19 cellular contexts compared by ENCODE assay signal in the genomic region with DNA sequence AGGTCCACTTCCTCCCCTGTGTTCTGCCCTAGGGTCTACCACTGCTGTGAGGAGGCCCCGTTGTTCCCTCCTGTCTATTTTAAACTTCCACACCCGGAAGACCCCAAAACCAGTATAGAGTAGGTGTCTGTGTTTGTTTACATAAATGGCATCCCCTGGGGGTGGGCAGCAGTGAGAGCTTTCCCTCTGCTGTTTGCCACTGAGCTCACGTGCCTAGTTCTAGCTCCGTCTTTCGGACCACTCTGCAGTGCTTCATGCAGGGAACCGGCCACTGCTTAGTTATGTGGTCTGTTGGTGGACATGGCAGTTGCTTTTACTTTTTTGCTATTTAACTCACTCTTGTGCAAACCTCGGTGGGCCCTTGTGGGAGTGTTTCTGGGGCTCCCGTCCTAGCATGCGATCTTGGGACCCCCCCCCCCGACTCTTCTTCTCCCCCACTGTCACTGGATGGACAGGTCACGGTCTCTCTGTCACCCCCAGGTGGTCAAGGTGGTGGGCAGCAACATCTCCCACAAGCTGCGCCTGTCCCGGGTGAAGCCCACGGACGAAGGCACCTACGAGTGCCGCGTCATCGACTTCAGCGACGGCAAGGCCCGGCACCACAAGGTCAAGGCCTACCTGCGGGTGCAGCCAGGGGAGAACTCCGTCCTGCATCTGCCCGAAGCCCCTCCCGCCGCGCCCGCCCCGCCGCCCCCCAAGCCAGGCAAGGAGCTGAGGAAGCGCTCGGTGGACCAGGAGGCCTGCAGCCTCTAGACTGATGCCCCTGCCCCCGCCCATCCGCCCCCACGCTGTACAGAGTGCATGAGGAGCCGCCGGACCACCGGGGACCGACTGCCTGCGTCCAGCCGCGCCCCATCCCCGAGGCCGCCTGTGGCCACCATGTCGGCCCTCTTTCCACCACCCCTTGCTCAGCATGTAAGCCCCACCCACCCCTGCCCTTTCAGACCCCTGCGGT. TPM values are rescaled to one million over a fixed set of nuclear protein-coding genes. Genes with fewer than 3 reads are reported as not detected.
DNase-seq lines count a peak whose midpoint lies in the region; ATAC-seq, FAIRE-seq and TF ChIP-seq lines count a peak whose summit lies in the region.
"Had no signal": no experiment of that assay in that cellular context is flagged by ENCODE, and none has a peak within 500 bp of the region (broad histone marks: within the 10 kb centered on the region; RNA-seq: fewer than 3 reads in every experiment).

No MANE protein-coding gene starts in this region.

- POLR2A ChIA-PET in AG04449 (lab: Yijun Ruan, JAX), result no interaction called here

- ATAC-seq in GM19023 (IDR thresholded peaks at IDR 0.05; ENCODE audit: unreplicated experiment), result no peak
- ATAC-seq: activated CD8-positive, alpha-beta T cell treated with anti-CD3 and anti-CD28 coated beads, Interleukin-2, amount 10 ng/mL, durations not matched to agents 7 days and 5 days; pancreas had no signal

- H3K27ac ChIP-seq in neural progenitor cell (no peak overlapping the region), ascending aorta (no peak overlapping the region)
- H3K27ac ChIP-seq: BLaER1 treated with 17β-estradiol and CSF1 and Interleukin-3, amounts not matched to agents 10 nM and 100 nM; KMS-11; left ventricle myocardium inferior; pancreas; skin epidermis had no signal

- in situ Hi-C loops in ACHN (cut with HindIII; ENCODE audit: low pct_ligation_motif_present, low pct_unique_long_range_greater_than_20kb, low sequenced_read_pairs), result no loop called here

- peaks cover 15% of the 10 kb centered on the region for H3K9me3 Mint-ChIP-seq in neural progenitor cell

- no peak overlapping the region for H3K9ac ChIP-seq in neural progenitor cell
- H3K9ac ChIP-seq: BLaER1 treated with 17β-estradiol and CSF1 and Interleukin-3, amounts not matched to agents 10 nM and 100 nM; KMS-11 had no signal

- H4K20me1 ChIP-seq in neural progenitor cell (ENCODE audit: low read depth), result no peaks in the 10 kb centered on the region
- H4K20me1 ChIP-seq: BLaER1 treated with 17β-estradiol and CSF1 and Interleukin-3, amounts not matched to agents 10 nM and 100 nM had no signal

- H2AFZ ChIP-seq in neural progenitor cell (replicated peaks), result no peak overlapping the region

- no peaks in the 10 kb centered on the region for H3K79me2 ChIP-seq in neural progenitor cell (ENCODE audit: low read depth)

- H3K27me3 ChIP-seq in neural progenitor cell (no peaks in the 10 kb centered on the region), ascending aorta (no peaks in the 10 kb centered on the region)
- H3K27me3 ChIP-seq: BLaER1 treated with 17β-estradiol and CSF1 and Interleukin-3, amounts not matched to agents 10 nM and 100 nM; pancreas had no signal

- CTCF ChIA-PET in AG04449 (lab: Yijun Ruan, JAX), result no interaction called here

- H3K4me3 ChIP-seq in AG04449 (ENCODE audit: low read depth, low read length), result no peak overlapping the region
- no peak overlapping the region for H3K4me3 ChIP-seq in neural progenitor cell
- H3K4me3 ChIP-seq in ascending aorta, result no peak overlapping the region
- H3K4me3 ChIP-seq: BLaER1 treated with 17β-estradiol and CSF1 and Interleukin-3, amounts not matched to agents 10 nM and 100 nM; left ventricle myocardium inferior; pancreas; skin epidermis had no signal

- H3K9me3 ChIP-seq in neural progenitor cell (ENCODE audit: low read depth), result no peaks in the 10 kb centered on the region
- H3K9me3 ChIP-seq in ascending aorta, result no peaks in the 10 kb centered on the region
- H3K9me3 ChIP-seq: pancreas had no signal

- peak overlapping the region; percentile 50 for H3K27ac Mint-ChIP-seq in neural progenitor cell
- H3K27ac Mint-ChIP-seq: activated CD8-positive, alpha-beta T cell treated with anti-CD3 and anti-CD28 coated beads, Interleukin-2, amount 10 ng/mL, durations not matched to agents 7 days and 5 days had no signal

- TF ChIP-seq POLR2A in GM12892 (IDR thresholded peaks at IDR 0.05; ENCODE audit: low read depth, low read length), result no peak

- no peak for DNase-seq in AG04449 (ENCODE audit: low read depth, low spot score)
- no peak for DNase-seq in GM12892 (ENCODE audit: insufficient read length)
- DNase-seq in activated CD8-positive, alpha-beta memory T cell treated with anti-CD3 and anti-CD28 coated beads, Interleukin-2, amount 50 U/mL, for 48 hours, result peak; percentile 17
- DNase-seq in neural progenitor cell (ENCODE audit: low spot score), result no peak
- no peak for DNase-seq in ACHN
- no peak for DNase-seq in ascending aorta (ENCODE audit: low spot score in 2 of 2)
- no peak for DNase-seq in central memory CD4-positive, alpha-beta T cell
- DNase-seq: activated CD8-positive, alpha-beta T cell treated with anti-CD3 and anti-CD28 coated beads, Interleukin-2, amount 10 ng/mL, durations not matched to agents 7 days and 5 days; activated gamma-delta T cell; GOT3; left ventricle myocardium inferior; NCI-H1048; NCI-H2107; stimulated activated CD4-positive, alpha-beta T cell treated with anti-CD3 and anti-CD28 coated beads, Interleukin-4, amount 100 ng/mL, for 1 hour had no signal

- H3K4me1 ChIP-seq in neural progenitor cell, result peaks cover 6% of the 10 kb centered on the region
- H3K4me1 ChIP-seq in ascending aorta, result no peaks in the 10 kb centered on the region
- H3K4me1 ChIP-seq: left ventricle myocardium inferior, pancreas had no signal

- H3K4me3 Mint-ChIP-seq in neural progenitor cell, result no peak overlapping the region
- H3K4me3 Mint-ChIP-seq: activated CD8-positive, alpha-beta T cell treated with anti-CD3 and anti-CD28 coated beads, Interleukin-2, amount 10 ng/mL, durations not matched to agents 7 days and 5 days had no signal

- H3K4me1 Mint-ChIP-seq in neural progenitor cell, result peaks cover 33% of the 10 kb centered on the region

- TF ChIP-seq CTCF in AG04449 (IDR thresholded peaks at IDR 0.05; ENCODE audit: insufficient read depth, low read length, missing control alignments), result peak; percentile 2
- TF ChIP-seq CTCF in neural progenitor cell (IDR thresholded peaks at IDR 0.05), result peak; percentile 37
- TF ChIP-seq CTCF in ascending aorta (IDR thresholded peaks at IDR 0.05), result no peak

- H3F3A ChIP-seq in neural progenitor cell (ENCODE audit: low read depth), result no peaks in the 10 kb centered on the region

- no peak overlapping the region for H3K4me2 ChIP-seq in neural progenitor cell
- H3K4me2 ChIP-seq: BLaER1 treated with 17β-estradiol and CSF1 and Interleukin-3, amounts not matched to agents 10 nM and 100 nM; KMS-11 had no signal

- peaks cover 8% of the 10 kb centered on the region for H3K36me3 Mint-ChIP-seq in neural progenitor cell

- peaks cover 14% of the 10 kb centered on the region for H3K27me3 Mint-ChIP-seq in neural progenitor cell (ENCODE audit: insufficient read depth, low read depth)

- peak; percentile 36 for FAIRE-seq in GM12892 (lab: Jason Lieb, UNC)
- FAIRE-seq: pancreas had no signal

- no peaks in the 10 kb centered on the region for H3K36me3 ChIP-seq in neural progenitor cell
- H3K36me3 ChIP-seq in ascending aorta, result no peaks in the 10 kb centered on the region
- H3K36me3 ChIP-seq: BLaER1 treated with 17β-estradiol and CSF1 and Interleukin-3, amounts not matched to agents 10 nM and 100 nM; left ventricle myocardium inferior; pancreas had no signal

- intact Hi-C loops in ascending aorta (cut with DNase I), result no loop called here

RNA-seq across cellular contexts. Expression of a gene that starts 40.9 kb away (rescaled TPM):
- 0.30 TPM for polyA plus RNA-seq in GM12892 (2012; ENCODE audit: missing spikeins)
- total RNA-seq in neural progenitor cell (ENCODE audit: low replicate concordance) (2.9 and 13.8 TPM in 2 replicates), ascending aorta (1.1 TPM)

Comparison
In these comparisons a context has a peak if more than half of its experiments do, and no peak if none do; other contexts are left out.
1. CTCF ChIP-seq: peak in AG04449 (single experiment) and neural progenitor cell (single experiment); none in ascending aorta (0 of 3).